30 cellular contexts compared by ENCODE assay signal in genomic region chr5:76836181-76836580, GRCh38. TPM values are rescaled to one million over a fixed set of nuclear protein-coding genes. Genes with fewer than 3 reads are reported as not detected.
DNase-seq lines count a peak whose midpoint lies in the region; ATAC-seq and TF ChIP-seq lines count a peak whose summit lies in the region.
"Had no signal": no experiment of that assay in that cellular context is flagged by ENCODE, and none has a peak within 500 bp of the region (broad histone marks: within the 10 kb centered on the region; RNA-seq: fewer than 3 reads in every experiment).

No MANE protein-coding gene starts in this region.

- no peak for TF ChIP-seq POLR2A in erythroblast (IDR thresholded peaks at IDR 0.05; ENCODE audit: low read length)

- intact Hi-C loops in posterior cingulate gyrus (cut with DNase I) = no loop called here

- H4K20me1 ChIP-seq in hepatocyte (ENCODE audit: insufficient read depth, poor library complexity, severe bottlenecking) = peaks cover 3% of the 10 kb centered on the region
- H4K20me1 ChIP-seq: BLaER1 treated with 17β-estradiol and CSF1 and Interleukin-3, amounts not matched to agents 10 nM and 100 nM had no signal

- H3K9me3 ChIP-seq in hepatocyte (ENCODE audit: low read depth) = no peaks in the 10 kb centered on the region
- H3K9me3 ChIP-seq: BLaER1 treated with 17β-estradiol and CSF1 and Interleukin-3, amounts not matched to agents 10 nM and 100 nM; heart left ventricle had no signal

- ATAC-seq in foreskin keratinocyte = no peak
- ATAC-seq: heart left ventricle, left cardiac atrium, Right ventricle myocardium inferior had no signal

- no peaks in the 10 kb centered on the region for H3K9me2 ChIP-seq in hepatocyte (replicated peaks; ENCODE audit: insufficient read depth)

- DNase-seq in AG09309 (ENCODE audit: low read depth) = no peak
- peak; percentile 58 for DNase-seq in M059J (ENCODE audit: low read depth)
- peak in 1 of 2 donors; percentile 52 for DNase-seq in cardiac fibroblast (ENCODE audit: low read depth in 2 of 2)
- no peak for DNase-seq in foreskin keratinocyte
- DNase-seq in posterior cingulate gyrus = no peak
- DNase-seq in hepatocyte (ENCODE audit: low spot score) = no peak
- no peak for DNase-seq in stimulated activated naive CD4-positive, alpha-beta T cell treated with Interleukin-2 at 50 U/mL for 16 hours (lab: John Stamatoyannopoulos, UW)
- no peak for DNase-seq in erythroblast (lab: John Stamatoyannopoulos, UW)
- DNase-seq: activated CD4-positive, alpha-beta T cell treated with anti-CD3 and anti-CD28 coated beads, Interleukin-2, amount 50 U/mL, for 48 hours; activated CD4-positive, CD25-positive, alpha-beta regulatory T cell; activated CD8-positive, alpha-beta memory T cell treated with anti-CD3 and anti-CD28 coated beads, Interleukin-2, amount 50 U/mL, for 4 hours; aorta; COR-L47; effector memory CD4-positive, alpha-beta T cell; H9; heart left ventricle; Kasumi-1; left cardiac atrium; NCI-H2029; NCI-H226; NCI-H82; occipital lobe; retina; stimulated activated CD4-positive, alpha-beta T cell treated with anti-CD3 and anti-CD28 coated beads, Interleukin-2, amount 100 ng/mL, for 24 hours; SW 1271 had no signal

- H3K27me3 ChIP-seq in foreskin keratinocyte (no peaks in the 10 kb centered on the region), hepatocyte (no peaks in the 10 kb centered on the region)
- H3K27me3 ChIP-seq: BLaER1 treated with 17β-estradiol and CSF1 and Interleukin-3, amounts not matched to agents 10 nM and 100 nM; heart left ventricle had no signal

- 86% methylated on average over 2 of the region's 2 CpGs for WGBS in hepatocyte (ENCODE audit: low lambda C conversion rate, missing lambda C conversion rate)

- no peak overlapping the region for H3K4me2 ChIP-seq in hepatocyte
- H3K4me2 ChIP-seq: BLaER1 treated with 17β-estradiol and CSF1 and Interleukin-3, amounts not matched to agents 10 nM and 100 nM; smooth muscle cell had no signal

- TF ChIP-seq CTCF in AG09309 (IDR thresholded peaks at IDR 0.05; ENCODE audit: control insufficient read depth, insufficient read depth, low read depth, low read length, missing control alignments) (peak; percentile 25), cardiac fibroblast (IDR thresholded peaks at IDR 0.05; ENCODE audit: low read depth, low read length) (peak; percentile 24), foreskin keratinocyte (conservative IDR thresholded peaks at IDR 0.05) (peak; percentile 37), hepatocyte (IDR thresholded peaks at IDR 0.05; ENCODE audit: poor library complexity) (no peak)

- no peak overlapping the region for H2AFZ ChIP-seq in hepatocyte

- peaks cover 46% of the 10 kb centered on the region for H3K79me2 ChIP-seq in hepatocyte

- H3K27ac ChIP-seq in foreskin keratinocyte = no peak overlapping the region
- H3K27ac ChIP-seq in hepatocyte = no peak overlapping the region
- H3K27ac ChIP-seq: BLaER1 treated with 17β-estradiol and CSF1 and Interleukin-3, amounts not matched to agents 10 nM and 100 nM; heart left ventricle had no signal

- H3K4me1 ChIP-seq in foreskin keratinocyte (peaks cover 20% of the 10 kb centered on the region), hepatocyte (ENCODE audit: insufficient read depth) (peaks cover 13% of the 10 kb centered on the region)
- H3K4me1 ChIP-seq: BLaER1 treated with 17β-estradiol and CSF1 and Interleukin-3, amounts not matched to agents 10 nM and 100 nM had no signal

- H3K4me3 ChIP-seq in AG09309 (ENCODE audit: control insufficient read depth, low read depth, low read length) (no peak overlapping the region), cardiac fibroblast (replicated peaks in 1 of 2; ENCODE audit: low read depth in 2 of 2, low read length in 2 of 2) (no peak overlapping the region), hepatocyte (no peak overlapping the region)
- H3K4me3 ChIP-seq: BLaER1 treated with 17β-estradiol and CSF1 and Interleukin-3, amounts not matched to agents 10 nM and 100 nM; heart left ventricle; smooth muscle cell had no signal

- no peaks in the 10 kb centered on the region for H3K36me3 ChIP-seq in hepatocyte (replicated peaks; ENCODE audit: insufficient read depth, low read depth)
- H3K36me3 ChIP-seq: BLaER1 treated with 17β-estradiol and CSF1 and Interleukin-3, amounts not matched to agents 10 nM and 100 nM had no signal

RNA-seq across cellular contexts. Expression of gene S100Z, which starts 13.6 kb away (rescaled TPM):
- not detected in 2 replicates for total RNA-seq in M059J (2014; rRNA removed; shearing (Covaris generic))
- total RNA-seq in foreskin keratinocyte (not detected in 2 replicates), hepatocyte (0.32 and 1.4 TPM in 2 replicates)
- polyA plus RNA-seq in foreskin keratinocyte (not detected in 2 replicates), hepatocyte (0.39 and 0.51 TPM in 2 replicates)
- total RNA-seq: H9, left cardiac atrium, myocyte, Right ventricle myocardium inferior, smooth muscle cell, ureter had no signal
- polyA plus RNA-seq: aorta, heart left ventricle had no signal

RNA-seq across cellular contexts. Expression of gene F2RL1, which starts 17.4 kb away (rescaled TPM):
- total RNA-seq in M059J (2014; rRNA removed; shearing (Covaris generic)) = 118 and 125 TPM in 2 replicates
- total RNA-seq in foreskin keratinocyte (72.4 and 77.5 TPM in 2 replicates), hepatocyte (210 and 235 TPM in 2 replicates)
- polyA plus RNA-seq in foreskin keratinocyte (32.8 and 36.8 TPM in 2 replicates), hepatocyte (88.0 and 130 TPM in 2 replicates)
- total RNA-seq: myocyte had no signal
